22 cellular contexts compared by ENCODE assay signal in the genomic region with DNA sequence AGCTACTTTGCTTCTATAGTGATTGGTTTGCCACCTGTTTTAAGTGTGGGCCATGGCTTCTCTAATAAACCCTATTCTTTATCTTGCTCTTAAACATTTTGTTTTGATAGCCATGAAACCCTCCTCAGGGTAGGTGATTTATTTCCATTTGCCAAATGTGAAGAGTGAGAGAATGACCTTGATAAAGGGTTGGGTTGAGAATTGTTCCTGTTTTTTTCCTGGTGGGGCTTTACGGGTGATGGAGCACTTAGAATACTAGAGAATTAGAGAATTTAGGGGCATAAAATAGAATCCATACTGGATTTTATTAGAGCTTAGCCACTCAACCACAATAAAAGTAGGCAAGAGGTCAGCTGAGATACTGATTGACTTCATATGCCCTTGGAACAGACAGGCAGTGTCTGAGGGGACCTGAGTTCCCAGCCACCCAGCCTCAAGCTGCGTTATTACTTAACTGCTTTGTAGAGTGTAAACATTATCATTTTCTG.
"Had no signal": no experiment of that assay in that cellular context is flagged by ENCODE, and none has a peak within 500 bp of the region (broad histone marks: within the 10 kb centered on the region; RNA-seq: fewer than 3 reads in every experiment).

No MANE protein-coding gene starts in this region.

- H3K27me3 ChIP-seq: dorsolateral prefrontal cortex, heart left ventricle, left lung, stomach, transverse colon had no signal

- H3K36me3 ChIP-seq: heart left ventricle, left lung, prostate gland, stomach, thoracic aorta, transverse colon had no signal

- H3K27me3 Mint-ChIP-seq: central memory CD8-positive, alpha-beta T cell; natural killer cell treated with Interleukin-12 subunit alpha and Interleukin-12 subunit beta and Interleukin-15 and Interleukin-18, amount 100 ng/mL, for 72 hours; stimulated activated naive B cell treated with anti-CD40 and anti-IgM and Interleukin-4, amounts not matched to agents 10 μg/mL and 1 μg/mL and 100 μg/mL, for 72 hours had no signal

- DNase-seq: cortex of kidney; dorsolateral prefrontal cortex; effector CD8-positive, alpha-beta T cell; kidney; left lung; mesenchymal stem cell; midbrain; stimulated activated CD4-positive, alpha-beta T cell treated with anti-CD3 and anti-CD28 coated beads, Interleukin-2, amount 100 ng/mL, for 24 hours; stimulated activated CD4-positive, alpha-beta T cell treated with anti-CD3 and anti-CD28 coated beads, Interleukin-4, amount 100 ng/mL, for 4 hours; stimulated activated naive B cell treated with anti-CD40 and anti-IgM and Interleukin-4, amounts not matched to agents 10 μg/mL and 1 μg/mL and 100 μg/mL, for 72 hours; stomach; substantia nigra; transverse colon had no signal

- H3K9me3 Mint-ChIP-seq: central memory CD8-positive, alpha-beta T cell had no signal

- ATAC-seq: esophagus mucosa; left lung; natural killer cell treated with Interleukin-12 subunit alpha and Interleukin-12 subunit beta and Interleukin-15 and Interleukin-18, amount 100 ng/mL, for 72 hours; sciatic nerve; stimulated activated naive B cell treated with anti-CD40 and anti-IgM and Interleukin-4, amounts not matched to agents 10 μg/mL and 1 μg/mL and 100 μg/mL, for 72 hours had no signal

- H3K9me3 ChIP-seq: heart left ventricle, left lung, prostate gland, stomach, thoracic aorta, transverse colon had no signal

- H3K4me1 ChIP-seq: parathyroid adenoma, prostate gland had no signal

- H3K27ac Mint-ChIP-seq: natural killer cell treated with Interleukin-12 subunit alpha and Interleukin-12 subunit beta and Interleukin-15 and Interleukin-18, amount 100 ng/mL, for 72 hours; stimulated activated naive B cell treated with anti-CD40 and anti-IgM and Interleukin-4, amounts not matched to agents 10 μg/mL and 1 μg/mL and 100 μg/mL, for 72 hours had no signal

- H3K4me3 Mint-ChIP-seq: central memory CD8-positive, alpha-beta T cell; natural killer cell treated with Interleukin-12 subunit alpha and Interleukin-12 subunit beta and Interleukin-15 and Interleukin-18, amount 100 ng/mL, for 72 hours; stimulated activated naive B cell treated with anti-CD40 and anti-IgM and Interleukin-4, amounts not matched to agents 10 μg/mL and 1 μg/mL and 100 μg/mL, for 72 hours had no signal

- H3K27ac ChIP-seq: dorsolateral prefrontal cortex, heart left ventricle, left lung, parathyroid adenoma, prostate gland, stomach, thoracic aorta, transverse colon had no signal

- H3K4me3 ChIP-seq: dorsolateral prefrontal cortex, heart left ventricle, left lung, lung, prostate gland, stomach, thoracic aorta, transverse colon had no signal
